27 cellular contexts compared by ENCODE assay signal in the genomic region with DNA sequence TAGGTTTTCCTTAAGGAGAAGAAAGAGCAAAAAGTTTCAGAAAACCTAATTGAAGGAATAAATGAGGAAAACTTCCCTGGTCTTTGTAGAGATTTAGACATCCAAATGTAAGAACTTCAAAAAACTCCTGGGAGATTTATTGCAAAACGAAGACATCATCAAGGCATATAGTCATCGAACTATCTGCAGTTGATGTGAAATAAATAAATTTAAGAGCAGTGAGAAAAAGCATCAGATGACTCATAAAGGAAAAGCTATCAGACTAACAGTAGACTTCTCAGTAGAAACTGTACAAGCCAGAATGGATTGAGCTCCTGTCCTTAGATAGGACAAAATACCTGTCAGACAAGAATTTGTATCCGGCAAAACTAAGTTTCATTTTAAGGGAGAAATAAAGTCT.
DNase-seq lines count a peak whose midpoint lies in the region; TF ChIP-seq lines count a peak whose summit lies in the region.
"Had no signal": no experiment of that assay in that cellular context is flagged by ENCODE, and none has a peak within 500 bp of the region (broad histone marks: within the 10 kb centered on the region; RNA-seq: fewer than 3 reads in every experiment).

No MANE protein-coding gene starts in this region.

- CTCF ChIA-PET in MCF 10A (lab: Yijun Ruan, JAX) = no interaction called here

- no peaks in the 10 kb centered on the region for H3K9me3 ChIP-seq in breast epithelium
- H3K9me3 ChIP-seq in hepatocyte (ENCODE audit: low read depth) = no peaks in the 10 kb centered on the region
- H3K9me3 ChIP-seq: heart right ventricle, lower lobe of right lung had no signal

- H3K4me1 ChIP-seq in breast epithelium (no peaks in the 10 kb centered on the region), hepatocyte (ENCODE audit: insufficient read depth) (no peaks in the 10 kb centered on the region)
- H3K4me1 ChIP-seq: heart right ventricle, lower lobe of right lung had no signal

- TF ChIP-seq POLR2A in breast epithelium (IDR thresholded peaks at IDR 0.05) = no peak

- H3K9me2 ChIP-seq in hepatocyte (replicated peaks; ENCODE audit: insufficient read depth) = no peaks in the 10 kb centered on the region

- WGBS in hepatocyte (ENCODE audit: low lambda C conversion rate, missing lambda C conversion rate) = 83% methylated on average over 3 of the region's 3 CpGs

- H3K4me3 Mint-ChIP-seq in MCF 10A (ENCODE audit: unreplicated experiment) (no peak overlapping the region), immature natural killer cell (no peak overlapping the region)
- H3K4me3 Mint-ChIP-seq: activated naive CD4-positive, alpha-beta T cell treated with anti-CD3 and anti-CD28 coated beads, Interleukin-2, amount 50 U/mL, for 24 hours; CD14-positive monocyte; nephron had no signal

- H3K27me3 ChIP-seq in breast epithelium (no peaks in the 10 kb centered on the region), hepatocyte (no peaks in the 10 kb centered on the region)
- H3K27me3 ChIP-seq: heart right ventricle had no signal

- no peaks in the 10 kb centered on the region for H4K20me1 ChIP-seq in hepatocyte (ENCODE audit: insufficient read depth, poor library complexity, severe bottlenecking)

- H3K4me2 ChIP-seq in hepatocyte = no peak overlapping the region

- intact Hi-C loops in MCF 10A (cut with micrococcal nuclease) = no loop called here
- intact Hi-C loops in breast epithelium (cut with DNase I; ENCODE audit: low total_unique reads) = no loop called here

- H3K27ac Mint-ChIP-seq in MCF 10A (ENCODE audit: low read depth, unreplicated experiment) = no peak overlapping the region
- H3K27ac Mint-ChIP-seq in immature natural killer cell = no peak overlapping the region
- H3K27ac Mint-ChIP-seq: activated naive CD4-positive, alpha-beta T cell treated with anti-CD3 and anti-CD28 coated beads, Interleukin-2, amount 50 U/mL, for 24 hours; activated T-helper 2 cell treated with anti-CD3 and anti-CD28 coated beads, Interferon-gamma antibody, Interleukin-2, Interleukin-4, amounts not matched to agents 10 μg/mL and 5 μg/mL and 100 μg/mL, durations not matched to agents 14 hours and 24 hours and 36 hours; CD14-positive monocyte; nephron had no signal

- DNase-seq in MCF 10A (ENCODE audit: unreplicated experiment) (peak; percentile 4), breast epithelium (ENCODE audit: low spot score in 2 of 2) (no peak), astrocyte of the spinal cord (ENCODE audit: low read depth, low spot score) (peak; percentile 20), fibroblast of pulmonary artery (ENCODE audit: low read depth) (peak; percentile 26), stromal cell of bone marrow (ENCODE audit: low read depth) (peak; percentile 33), immature natural killer cell (no peak), hepatocyte (ENCODE audit: low spot score) (no peak), AG08395 (ENCODE audit: low spot score) (no peak)
- DNase-seq: activated CD4-positive, alpha-beta T cell treated with anti-CD3 and anti-CD28 coated beads for 4 hours; amygdala; DMS79 treated with DMSO at 0.1 percent for 48 hours; foreskin melanocyte; heart right ventricle; lower lobe of right lung; MV-4-11; NCI-H1694; NCI-H446 treated with DMSO at 0.1 percent for 48 hours; NCI-H774; small intestine; stimulated activated naive CD8-positive, alpha-beta T cell treated with anti-CD3 and anti-CD28 coated beads, Interleukin-15, Interleukin-2, amounts not matched to agents 100 U/mL and 50 U/mL, for 24 hours; T1000; WERI-Rb-1 had no signal

- in situ Hi-C loops in astrocyte of the spinal cord (cut with HindIII; ENCODE audit: low sequenced_read_pairs) = no loop called here

- H3K27ac ChIP-seq in breast epithelium = no peak overlapping the region
- H3K27ac ChIP-seq in hepatocyte = no peak overlapping the region
- H3K27ac ChIP-seq: 22Rv1, heart right ventricle, lower lobe of right lung, WERI-Rb-1 had no signal

- H3K36me3 Mint-ChIP-seq in MCF 10A (ENCODE audit: insufficient read depth, unreplicated experiment) = no peaks in the 10 kb centered on the region
- H3K36me3 Mint-ChIP-seq in immature natural killer cell = no peaks in the 10 kb centered on the region
- H3K36me3 Mint-ChIP-seq: activated naive CD4-positive, alpha-beta T cell treated with anti-CD3 and anti-CD28 coated beads, Interleukin-2, amount 50 U/mL, for 24 hours; CD14-positive monocyte had no signal

- H3K4me1 Mint-ChIP-seq in MCF 10A (ENCODE audit: insufficient read depth, unreplicated experiment) (peaks cover 12% of the 10 kb centered on the region), immature natural killer cell (no peaks in the 10 kb centered on the region)
- H3K4me1 Mint-ChIP-seq: activated naive CD4-positive, alpha-beta T cell treated with anti-CD3 and anti-CD28 coated beads, Interleukin-2, amount 50 U/mL, for 24 hours; CD14-positive monocyte had no signal

- no peak overlapping the region for H2AFZ ChIP-seq in hepatocyte

- TF ChIP-seq CTCF in MCF 10A (IDR thresholded peaks at IDR 0.05; ENCODE audit: unreplicated experiment) = no peak
- no peak for TF ChIP-seq CTCF in breast epithelium (IDR thresholded peaks at IDR 0.05)
- TF ChIP-seq CTCF in astrocyte of the spinal cord (IDR thresholded peaks at IDR 0.05; ENCODE audit: low read depth, low read length) = no peak
- no peak for TF ChIP-seq CTCF in fibroblast of pulmonary artery (IDR thresholded peaks at IDR 0.05; ENCODE audit: low read length, missing control alignments)
- TF ChIP-seq CTCF in hepatocyte (IDR thresholded peaks at IDR 0.05; ENCODE audit: poor library complexity) = no peak

- H3K36me3 ChIP-seq in breast epithelium = no peaks in the 10 kb centered on the region
- no peaks in the 10 kb centered on the region for H3K36me3 ChIP-seq in hepatocyte (replicated peaks; ENCODE audit: insufficient read depth, low read depth)
- H3K36me3 ChIP-seq: heart right ventricle, lower lobe of right lung, WERI-Rb-1 had no signal

- no peaks in the 10 kb centered on the region for H3K79me2 ChIP-seq in hepatocyte

- POLR2A ChIA-PET in MCF 10A (lab: Yijun Ruan, JAX) = no interaction called here

- no TSS peak for BruUV-seq in MCF 10A (replicated peaks; lab: Mats Ljungman, UMichigan)

- H3K27me3 Mint-ChIP-seq in MCF 10A (ENCODE audit: insufficient read depth, unreplicated experiment) = no peaks in the 10 kb centered on the region
- no peaks in the 10 kb centered on the region for H3K27me3 Mint-ChIP-seq in immature natural killer cell (ENCODE audit: low read depth in 3 of 3)
- H3K27me3 Mint-ChIP-seq: activated naive CD4-positive, alpha-beta T cell treated with anti-CD3 and anti-CD28 coated beads, Interleukin-2, amount 50 U/mL, for 24 hours had no signal

- H3K4me3 ChIP-seq in breast epithelium (no peak overlapping the region), astrocyte of the spinal cord (ENCODE audit: low read depth, low read length) (no peak overlapping the region), fibroblast of pulmonary artery (replicated peaks; ENCODE audit: low read depth, low read length) (no peak overlapping the region), hepatocyte (no peak overlapping the region)
- H3K4me3 ChIP-seq: heart right ventricle, lower lobe of right lung had no signal

- no peaks in the 10 kb centered on the region for H3K9me3 Mint-ChIP-seq in MCF 10A (ENCODE audit: unreplicated experiment)
- H3K9me3 Mint-ChIP-seq in immature natural killer cell = peaks cover 0 to 36% (median 8%) of the 10 kb centered on the region in 6 donors
- H3K9me3 Mint-ChIP-seq: activated naive CD4-positive, alpha-beta T cell treated with anti-CD3 and anti-CD28 coated beads, Interleukin-2, amount 50 U/mL, for 24 hours had no signal

Comparison
In these comparisons a context has a peak if more than half of its experiments do, and no peak if none do; other contexts are left out.
1. DNase-seq: peak in MCF 10A (single experiment), astrocyte of the spinal cord (single experiment), fibroblast of pulmonary artery (single experiment) and stromal cell of bone marrow (single experiment); none in breast epithelium (0 of 2), immature natural killer cell (0 of 3), hepatocyte (single experiment) and AG08395 (single experiment).